30 cellular contexts compared by ENCODE assay signal in the genomic region with DNA sequence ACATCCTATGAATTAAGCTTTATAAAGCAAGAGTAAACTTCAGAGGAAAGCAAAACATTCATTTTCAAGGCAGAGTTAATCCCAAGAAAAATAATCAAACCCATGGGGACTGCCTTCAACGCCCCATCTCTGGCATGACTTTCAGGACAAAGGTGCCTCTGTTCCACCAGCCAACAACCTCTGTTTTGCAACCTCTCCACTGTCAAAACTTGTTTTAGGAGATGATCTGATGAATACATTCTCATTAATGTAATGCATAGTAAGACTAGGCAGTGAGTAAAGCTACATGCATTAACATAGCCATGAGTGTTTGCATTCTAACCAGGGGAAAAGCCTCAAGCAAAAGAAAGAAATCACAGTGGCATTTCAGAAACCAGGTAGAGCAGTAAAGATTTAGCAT.
DNase-seq lines count a peak whose midpoint lies in the region; ATAC-seq, FAIRE-seq and TF ChIP-seq lines count a peak whose summit lies in the region.
"Had no signal": no experiment of that assay in that cellular context is flagged by ENCODE, and none has a peak within 500 bp of the region (broad histone marks: within the 10 kb centered on the region; RNA-seq: fewer than 3 reads in every experiment).

No MANE protein-coding gene starts in this region.

- dilution Hi-C loops in mammary epithelial cell (cut with HindIII; ENCODE audit: low sequenced_read_pairs): no loop called here
- dilution Hi-C loops in keratinocyte (cut with MboI; ENCODE audit: extremely low pct_ligation_motif_present, low sequenced_read_pairs): no loop called here

- H3K27ac Mint-ChIP-seq in MCF 10A (ENCODE audit: low read depth, unreplicated experiment): no peak overlapping the region
- H3K27ac Mint-ChIP-seq in WTC11: no peak overlapping the region
- H3K27ac Mint-ChIP-seq: CD14-positive monocyte had no signal

- H3K4me3 ChIP-seq in mammary epithelial cell (replicated peaks in 1 of 3; ENCODE audit: insufficient read depth in 1 of 3, low read depth in 2 of 3, low read length in 3 of 3) (no peak overlapping the region), keratinocyte (ENCODE audit: control insufficient read depth in 2 of 3, extremely low read depth in 1 of 3, insufficient read depth in 2 of 3, low read depth in 1 of 3, low read length in 3 of 3) (peak overlapping the region in 1 of 3 experiments; percentile 27)
- H3K4me3 ChIP-seq: PC-9, SK-N-MC had no signal

- TF ChIP-seq CTCF in mammary epithelial cell (conservative IDR thresholded peaks at IDR 0.05 in 1 of 2, IDR thresholded peaks at IDR 0.05 in 1 of 2; ENCODE audit: extremely low read depth in 1 of 2, insufficient read depth in 1 of 2, low read depth in 1 of 2, low read length in 2 of 2): no peak
- TF ChIP-seq CTCF in MCF 10A (IDR thresholded peaks at IDR 0.05; ENCODE audit: unreplicated experiment): no peak
- TF ChIP-seq CTCF in keratinocyte (optimal IDR thresholded peaks at IDR 0.05 in 1 of 3, IDR thresholded peaks at IDR 0.05 in 1 of 3, conservative IDR thresholded peaks at IDR 0.05 in 1 of 3; ENCODE audit: extremely low read depth in 1 of 3, insufficient read depth in 2 of 3, low read length in 3 of 3): no peak
- TF ChIP-seq CTCF in WTC11 (IDR thresholded peaks at IDR 0.05): no peak

- H3K36me3 Mint-ChIP-seq in MCF 10A (ENCODE audit: insufficient read depth, unreplicated experiment) (no peaks in the 10 kb centered on the region), WTC11 (no peaks in the 10 kb centered on the region)
- H3K36me3 Mint-ChIP-seq: CD14-positive monocyte had no signal

- POLR2A ChIA-PET in MCF 10A (lab: Yijun Ruan, JAX): interaction anchor here (0.7 to 1.0 kb wide), 3 partner anchors 13 to 177 kb away, joined by 3 read pairs; no protein-coding TSS in a partner anchor
- POLR2A ChIA-PET in WTC11 (lab: Charles Lee): no interaction called here

- DNase-seq in mammary epithelial cell (peak; percentile 94), MCF 10A (ENCODE audit: unreplicated experiment) (no peak), epithelial cell of prostate (ENCODE audit: low read depth, low spot score) (peak; percentile 68), keratinocyte (ENCODE audit: low read depth, low spot score) (peak; percentile 21), WTC11 (ENCODE audit: low spot score) (no peak), NOMO-1 treated with DMSO at 0.1 percent for 48 hours (lab: John Stamatoyannopoulos, UW; ENCODE audit: unreplicated experiment) (no peak)
- DNase-seq: ACHN, BE2C, DMS153, DND-41, Karpas-422, NCI-H1092 treated with DMSO at 0.1 percent for 48 hours, NCI-H1436 treated with DMSO at 0.1 percent for 48 hours, NCI-H187 treated with DMSO at 0.1 percent for 48 hours, NCI-H2171 treated with DMSO at 0.1 percent for 48 hours, NCI-H446, NCI-H524 treated with DMSO at 0.1 percent for 48 hours, NCI-H774, PC-9, RPMI8226, SHP77 treated with DMSO at 0.1 percent for 48 hours had no signal

- peak overlapping the region; percentile 38 for H3K4me2 ChIP-seq in mammary epithelial cell (ENCODE audit: insufficient read depth, low read depth, low read length)
- H3K4me2 ChIP-seq in keratinocyte (ENCODE audit: control insufficient read depth, extremely low read depth, insufficient read depth, low read depth, low read length): peak overlapping the region; percentile 49
- H3K4me2 ChIP-seq: PC-9 had no signal

- H3K4me1 ChIP-seq in mammary epithelial cell (ENCODE audit: insufficient read depth, low read length) (peaks cover 36% of the 10 kb centered on the region), keratinocyte (ENCODE audit: control insufficient read depth, extremely low read depth, insufficient read depth, low read length) (peaks cover 38% of the 10 kb centered on the region)
- H3K4me1 ChIP-seq: BE2C had no signal

- no peaks in the 10 kb centered on the region for H3K9me3 Mint-ChIP-seq in MCF 10A (ENCODE audit: unreplicated experiment)
- peaks cover 7% of the 10 kb centered on the region for H3K9me3 Mint-ChIP-seq in WTC11

- intact Hi-C loops in mammary epithelial cell (cut with micrococcal nuclease) (no loop called here), MCF 10A (cut with micrococcal nuclease) (no loop called here)

- no peaks in the 10 kb centered on the region for H4K20me1 ChIP-seq in mammary epithelial cell (ENCODE audit: insufficient read depth, low read length)
- no peaks in the 10 kb centered on the region for H4K20me1 ChIP-seq in keratinocyte (ENCODE audit: control insufficient read depth, extremely low read depth, insufficient read depth, low read length)

- CTCF ChIA-PET in mammary epithelial cell (lab: Charles Lee; ENCODE audit: low non-redundant PET): no interaction called here
- CTCF ChIA-PET in MCF 10A (lab: Yijun Ruan, JAX): interaction anchor here (0.6 kb wide), 1 partner anchor 112 kb away, joined by 3 read pairs; no protein-coding TSS in a partner anchor
- CTCF ChIA-PET in WTC11 (lab: Charles Lee): no interaction called here

- H3K27me3 Mint-ChIP-seq in MCF 10A (ENCODE audit: insufficient read depth, unreplicated experiment) (no peaks in the 10 kb centered on the region), WTC11 (ENCODE audit: low read depth) (no peaks in the 10 kb centered on the region)

- no peak overlapping the region for H3K4me3 Mint-ChIP-seq in MCF 10A (ENCODE audit: unreplicated experiment)
- H3K4me3 Mint-ChIP-seq in WTC11: no peak overlapping the region
- H3K4me3 Mint-ChIP-seq: CD14-positive monocyte had no signal

- in situ Hi-C loops in mammary epithelial cell (cut with MboI; ENCODE audit: low sequenced_read_pairs in 2 of 2): no loop called here

- peak; percentile 90 for FAIRE-seq in keratinocyte (lab: Jason Lieb, UNC)
- FAIRE-seq: GM12892, GM19239, H1 had no signal

- H3K79me2 ChIP-seq in mammary epithelial cell (ENCODE audit: insufficient read depth, low read length) (no peaks in the 10 kb centered on the region), keratinocyte (ENCODE audit: control insufficient read depth, insufficient read depth, low read length) (no peaks in the 10 kb centered on the region)

- no peaks in the 10 kb centered on the region for H3K36me3 ChIP-seq in mammary epithelial cell (ENCODE audit: insufficient read depth, low read length)
- no peaks in the 10 kb centered on the region for H3K36me3 ChIP-seq in keratinocyte (ENCODE audit: control insufficient read depth in 2 of 2, extremely low read depth in 1 of 2, insufficient read depth in 2 of 2, low read length in 2 of 2)
- H3K36me3 ChIP-seq: BE2C had no signal

- no peaks in the 10 kb centered on the region for H3K9me1 ChIP-seq in keratinocyte (ENCODE audit: control insufficient read depth, extremely low read depth, insufficient read depth, low read length)

- no peak for ATAC-seq in WTC11
- ATAC-seq in HG03354 (IDR thresholded peaks at IDR 0.05; ENCODE audit: poor library complexity, severe bottlenecking, unreplicated experiment): no peak
- ATAC-seq: HCT116 had no signal

- H2AFZ ChIP-seq in mammary epithelial cell (ENCODE audit: low read depth, low read length): peak overlapping the region; percentile 72
- peak overlapping the region; percentile 65 for H2AFZ ChIP-seq in keratinocyte (ENCODE audit: control insufficient read depth, low read length)
- H2AFZ ChIP-seq: PC-9 had no signal

- BruUV-seq in mammary epithelial cell (replicated peaks; lab: Mats Ljungman, UMichigan): no TSS peak
- BruUV-seq in MCF 10A (replicated peaks; lab: Mats Ljungman, UMichigan): no TSS peak

- H3K27ac ChIP-seq in mammary epithelial cell (ENCODE audit: insufficient read depth, low read depth, low read length): peak overlapping the region; percentile 79
- peak overlapping the region; percentile 60 for H3K27ac ChIP-seq in epithelial cell of prostate
- peak overlapping the region; percentile 78 for H3K27ac ChIP-seq in keratinocyte (ENCODE audit: control insufficient read depth, insufficient read depth, low read length)
- H3K27ac ChIP-seq: 22Rv1, HL-60, PC-9, SK-N-MC had no signal

- peak overlapping the region; percentile 1 for H3K9ac ChIP-seq in mammary epithelial cell (ENCODE audit: insufficient read depth, low read length)
- peak overlapping the region; percentile 23 for H3K9ac ChIP-seq in keratinocyte (ENCODE audit: control insufficient read depth, extremely low read depth, insufficient read depth, low read length)

- 0% methylated on average over 1 of the region's 1 CpG for WGBS in mammary epithelial cell (ENCODE audit: low coverage, missing lambda C conversion rate)

- no peaks in the 10 kb centered on the region for H3K27me3 ChIP-seq in mammary epithelial cell (ENCODE audit: insufficient read depth, low read length)
- no peaks in the 10 kb centered on the region for H3K27me3 ChIP-seq in keratinocyte (ENCODE audit: control insufficient read depth, extremely low read depth, insufficient read depth, low read length)
- H3K27me3 ChIP-seq: BE2C had no signal

- H3K9me3 ChIP-seq in mammary epithelial cell (replicated peaks; ENCODE audit: insufficient read depth, low read length): no peaks in the 10 kb centered on the region
- no peaks in the 10 kb centered on the region for H3K9me3 ChIP-seq in keratinocyte (ENCODE audit: control insufficient read depth, low read depth, low read length)
- H3K9me3 ChIP-seq: BE2C had no signal

- peaks cover 5% of the 10 kb centered on the region for H3K4me1 Mint-ChIP-seq in MCF 10A (ENCODE audit: insufficient read depth, unreplicated experiment)
- H3K4me1 Mint-ChIP-seq in WTC11: 0 out of 2 replicates have a peak, but pooled peaks cover 4% of the 10 kb centered on the region
- H3K4me1 Mint-ChIP-seq: CD14-positive monocyte had no signal

TF ChIP-seq in WTC11, 78 proteins besides CTCF, POLR2A, EP300 and RAD21:
- no peak for TF ChIP-seq ZSCAN18 (CRISPR knock-in tag; IDR thresholded peaks at IDR 0.05)
- TF ChIP-seq NR3C1 (CRISPR knock-in tag; conservative IDR thresholded peaks at IDR 0.05; ENCODE audit: low read depth): no peak
- no peak for TF ChIP-seq NR1H2 (CRISPR knock-in tag; IDR thresholded peaks at IDR 0.05)

Comparison
In these comparisons a context has a peak if more than half of its experiments do, and no peak if none do; other contexts are left out.
1. DNase-seq: peak in mammary epithelial cell (single experiment), epithelial cell of prostate (single experiment) and keratinocyte (single experiment); none in MCF 10A (single experiment), WTC11 (single experiment) and NOMO-1 treated with DMSO at 0.1 percent for 48 hours (single experiment).
2. Peak in every context shown above with its lines, with median percentiles within 50 percentile points of each other: H3K27ac ChIP-seq.